Comparison of ENCODE assay signal across 8 cellular contexts in genomic region chr13:32905063-32905863, GRCh38.
A peak's percentile ranks its signal among the peaks of the same experiment; 100 is the strongest.
DNase-seq lines count a peak whose midpoint lies in the region; ATAC-seq and TF ChIP-seq lines count a peak whose summit lies in the region.

No MANE protein-coding gene starts in this region.

- no peak for TF ChIP-seq CTCF in chondrocyte (IDR thresholded peaks at IDR 0.05)

- H3K4me1 Mint-ChIP-seq in chondrocyte (ENCODE audit: low read depth) = peaks cover 12% of the 10 kb centered on the region

- H3K36me3 Mint-ChIP-seq in chondrocyte (ENCODE audit: low read depth) = no peaks in the 10 kb centered on the region

- H3K27ac Mint-ChIP-seq in chondrocyte (ENCODE audit: unreplicated experiment) = no peak overlapping the region

- no peaks in the 10 kb centered on the region for H3K9me3 Mint-ChIP-seq in chondrocyte (ENCODE audit: low read depth)

- H3K27me3 Mint-ChIP-seq in chondrocyte (ENCODE audit: low read depth) = no peaks in the 10 kb centered on the region

- H3K27ac ChIP-seq in epithelial cell of prostate = peak overlapping the region; percentile 60

- ATAC-seq in GM21447 (IDR thresholded peaks at IDR 0.05; ENCODE audit: unreplicated experiment) (peak; percentile 72), HG03571 (IDR thresholded peaks at IDR 0.05; ENCODE audit: unreplicated experiment) (no peak)

- H3K4me3 Mint-ChIP-seq in chondrocyte (ENCODE audit: unreplicated experiment) = no peak overlapping the region

- DNase-seq in EL (peak; percentile 52), NCI-H526 (lab: John Stamatoyannopoulos, UW) (peak; percentile 65 to 89), epithelial cell of prostate (ENCODE audit: low read depth, low spot score) (no peak), CD1c-positive myeloid dendritic cell (ENCODE audit: extremely low spot score) (no peak), NCI-H748 (lab: John Stamatoyannopoulos, UW; ENCODE audit: unreplicated experiment) (no peak), chondrocyte (ENCODE audit: low spot score) (no peak)

Comparison
In these comparisons a context has a peak if more than half of its experiments do, and no peak if none do; other contexts are left out.
1. DNase-seq: peak in EL (single experiment) and NCI-H526 (2 of 2); none in epithelial cell of prostate (single experiment), CD1c-positive myeloid dendritic cell (single experiment), NCI-H748 (single experiment) and chondrocyte (single experiment).